9 cellular contexts compared by ENCODE assay signal in genomic region chr17:76480676-76481075, GRCh38. TPM values are rescaled to one million over a fixed set of nuclear protein-coding genes. Genes with fewer than 3 reads are reported as not detected.
A peak's percentile ranks its signal among the peaks of the same experiment; 100 is the strongest.
DNase-seq lines count a peak whose midpoint lies in the region; ATAC-seq and TF ChIP-seq lines count a peak whose summit lies in the region.
"Had no signal": no experiment of that assay in that cellular context is flagged by ENCODE, and none has a peak within 500 bp of the region (broad histone marks: within the 10 kb centered on the region; RNA-seq: fewer than 3 reads in every experiment).

No MANE protein-coding gene starts in this region.

- no peak for TF ChIP-seq RAD21 in IMR-90 (IDR thresholded peaks at IDR 0.05; ENCODE audit: low read length)

- H3K9me1 ChIP-seq in IMR-90 (ENCODE audit: insufficient read depth, low read length): peaks cover 2% of the 10 kb centered on the region; the same call in 1 of the 2 replicates

- in situ Hi-C loops in IMR-90 (cut with MboI; ENCODE audit: low sequenced_read_pairs): no loop called here

- BruUV-seq in IMR-90 (replicated peaks; lab: Mats Ljungman, UMichigan): no TSS peak

- H2BK20ac ChIP-seq in IMR-90 (ENCODE audit: low read depth, low read length): no peak overlapping the region

- no peak overlapping the region for H3K23ac ChIP-seq in IMR-90 (ENCODE audit: low read depth, low read length)

- no peak overlapping the region for H3K27ac ChIP-seq in IMR-90 (ENCODE audit: insufficient read depth, low read length)
- peak overlapping the region in 3 of 5 donors; percentile 52 to 79 (median 69) for H3K27ac ChIP-seq in adrenal gland
- H3K27ac ChIP-seq in ovary: peak overlapping the region; percentile 72 to 77

- H3K56ac ChIP-seq in IMR-90 (ENCODE audit: extremely low read depth, insufficient read depth, low read length): no peak overlapping the region

- DNase-seq in GM19238 (ENCODE audit: insufficient read length, low spot score) (peak; percentile 58), IMR-90 (no peak), adrenal gland (no peak), ovary (peak; percentile 55 to 75 (median 67)), left colon (no peak)
- no peak for DNase-seq in activated effector memory CD4-positive, alpha-beta T cell treated with Interleukin-2 at 50 U/mL for 16 hours
- DNase-seq in activated naive CD4-positive, alpha-beta T cell treated with Interleukin-2 at 50 U/mL for 16 hours: no peak
- DNase-seq: stimulated activated CD4-positive, alpha-beta T cell treated with anti-CD3 and anti-CD28 coated beads, Interleukin-4, amount 100 ng/mL, for 24 hours had no signal

- no peak for TF ChIP-seq CTCF in IMR-90 (conservative IDR thresholded peaks at IDR 0.05; ENCODE audit: low read depth, low read length)
- TF ChIP-seq CTCF in adrenal gland (IDR thresholded peaks at IDR 0.05): no peak
- TF ChIP-seq CTCF in ovary (IDR thresholded peaks at IDR 0.05): no peak

- no peak overlapping the region for H2BK120ac ChIP-seq in IMR-90 (ENCODE audit: low read depth, low read length)

- H3K4ac ChIP-seq in IMR-90 (ENCODE audit: low read depth, low read length): no peak overlapping the region

- no peak overlapping the region for H4K5ac ChIP-seq in IMR-90 (ENCODE audit: low read depth, low read length)

- H3K14ac ChIP-seq in IMR-90 (replicated peaks; ENCODE audit: low read depth, low read length): peak overlapping the region; percentile 22; the same call in 1 of the 2 replicates

- TF ChIP-seq POLR2A in IMR-90 (IDR thresholded peaks at IDR 0.05; ENCODE audit: low read depth, low read length) (no peak), adrenal gland (IDR thresholded peaks at IDR 0.05) (no peak), ovary (IDR thresholded peaks at IDR 0.05) (no peak)

- H2BK5ac ChIP-seq in IMR-90 (ENCODE audit: low read depth, low read length, poor library complexity, severe bottlenecking): no peak overlapping the region

- no peaks in the 10 kb centered on the region for H3K36me3 ChIP-seq in IMR-90 (ENCODE audit: control insufficient read depth, insufficient read depth, low read length)
- no peaks in the 10 kb centered on the region for H3K36me3 ChIP-seq in adrenal gland (replicated peaks in 1 of 2)
- no peaks in the 10 kb centered on the region for H3K36me3 ChIP-seq in ovary

- H2AK9ac ChIP-seq in IMR-90 (replicated peaks; ENCODE audit: low read depth, low read length, poor library complexity): no peak overlapping the region

- CTCF ChIA-PET in IMR-90 (lab: Yijun Ruan, JAX): interaction anchor here (0.6 kb wide), 1 partner anchor 203 kb away, joined by 4 read pairs; no protein-coding TSS in a partner anchor

- H2BK15ac ChIP-seq in IMR-90 (ENCODE audit: low read depth, low read length): no peak overlapping the region

- H3K4me3 ChIP-seq in IMR-90 (ENCODE audit: insufficient read depth, low read depth, low read length) (no peak overlapping the region), adrenal gland (no peak overlapping the region), ovary (no peak overlapping the region)

- H3K18ac ChIP-seq in IMR-90 (ENCODE audit: low read depth, low read length): no peak overlapping the region

- no peak overlapping the region for H3K9ac ChIP-seq in IMR-90 (ENCODE audit: low read depth, low read length)

- H3K4me2 ChIP-seq in IMR-90 (ENCODE audit: low read depth, low read length): no peak overlapping the region

- no peak overlapping the region for H2AK5ac ChIP-seq in IMR-90 (ENCODE audit: low read depth, low read length)

- H3K4me1 ChIP-seq in IMR-90 (ENCODE audit: control insufficient read depth, insufficient read depth, low read length) (peaks cover 4% of the 10 kb centered on the region), adrenal gland (replicated peaks in 1 of 2) (no peaks in the 10 kb centered on the region), ovary (ENCODE audit: insufficient read depth) (peaks cover 6% of the 10 kb centered on the region)

- H3K27me3 ChIP-seq in IMR-90 (ENCODE audit: control insufficient read depth, insufficient read depth, low read length) (no peaks in the 10 kb centered on the region), adrenal gland (no peaks in the 10 kb centered on the region), ovary (no peaks in the 10 kb centered on the region)

- no peak for TF ChIP-seq EP300 in ovary (IDR thresholded peaks at IDR 0.05)

- no peaks in the 10 kb centered on the region for H4K20me1 ChIP-seq in IMR-90 (ENCODE audit: insufficient read depth, low read length)

- intact Hi-C loops in IMR-90 (cut with micrococcal nuclease): no loop called here
- intact Hi-C loops in adrenal gland (cut with DNase I): no loop called here
- intact Hi-C loops in ovary (cut with DNase I): no loop called here
- intact Hi-C loops in left colon (cut with DNase I, micrococcal nuclease): no loop called here

- H3K9me3 ChIP-seq in IMR-90 (ENCODE audit: control insufficient read depth, insufficient read depth, low read length): no peaks in the 10 kb centered on the region
- H3K9me3 ChIP-seq in adrenal gland (replicated peaks in 1 of 3): no peaks in the 10 kb centered on the region
- H3K9me3 ChIP-seq in ovary: no peaks in the 10 kb centered on the region

- 0 out of 4 replicates have a peak overlapping the region, but pooled peaks of 1 of the 2 experiments have one; percentile 25 for H4K8ac ChIP-seq in IMR-90 (ENCODE audit: low read depth in 2 of 2, low read length in 2 of 2)

- dilution Hi-C loops in IMR-90 (cut with HindIII; ENCODE audit: low sequenced_read_pairs, unreplicated experiment): no loop called here

- no peaks in the 10 kb centered on the region for H3K79me1 ChIP-seq in IMR-90 (ENCODE audit: low read depth in 1 of 2, low read length in 2 of 2)

- H4K91ac ChIP-seq in IMR-90 (ENCODE audit: insufficient read depth, low read depth, low read length): no peak overlapping the region

- POLR2A ChIA-PET in IMR-90 (lab: Charles Lee; ENCODE audit: unreplicated experiment): no interaction called here

- H2AFZ ChIP-seq in IMR-90 (replicated peaks; ENCODE audit: low read length, poor library complexity): peak overlapping the region; percentile 68

- 51% methylated on average over 11 of the region's 14 CpGs; no CpG with 5 or more reads in 1 of the 2 experiments for WGBS in IMR-90 (ENCODE audit: extremely low coverage in 2 of 2, insufficient read length in 1 of 2), 2 experiments
- WGBS in adrenal gland, 4 donors: 44 to 52% (median 45%) methylated on average over 14 of the region's 14 CpGs
- WGBS in ovary, 3 donors: 14 to 23% (median 18%) methylated on average over 14 of the region's 14 CpGs

- ATAC-seq in IMR-90 (ENCODE audit: low read depth) (peak; percentile 25), GM19397 (IDR thresholded peaks at IDR 0.05; ENCODE audit: unreplicated experiment) (no peak), left colon (no peak)

TF ChIP-seq in IMR-90, 13 proteins besides CTCF, POLR2A, EP300 and RAD21 (continues in another document):
- TF ChIP-seq MAFK (IDR thresholded peaks at IDR 0.05; ENCODE audit: low read depth, low read length) (no peak), MXI1 (IDR thresholded peaks at IDR 0.05; ENCODE audit: borderline replicate concordance, low read depth, low read length) (no peak), MAZ (IDR thresholded peaks at IDR 0.05; ENCODE audit: borderline replicate concordance, low read depth, low read length) (no peak), CHD1 (IDR thresholded peaks at IDR 0.05; ENCODE audit: low read depth, low read length) (no peak)

RNA-seq across cellular contexts. Expression of gene AANAT, which starts 13.3 kb away (rescaled TPM):
- total RNA-seq in IMR-90 (2012; rRNA removed): not detected in 2 replicates
- polyA plus RNA-seq in IMR-90 (2012; rRNA removed): 0.19 and 0.21 TPM in 2 replicates
- 0.08 and 0.32 TPM in 2 replicates for polyA plus RNA-seq in IMR-90 (2012; cell fraction: cytosol; rRNA removed)
- polyA plus RNA-seq in IMR-90 (2012; cell fraction: nucleus; rRNA removed; ENCODE audit: low replicate concordance): 0.92 and 1.8 TPM in 2 replicates
- not detected for total RNA-seq in adrenal gland
- polyA plus RNA-seq in adrenal gland: under 1 TPM in 2 of 3 donors, not detected in 1; 0.30 to 0.40 TPM
- not detected for total RNA-seq in ovary
- polyA plus RNA-seq in ovary: not detected
- not detected for total RNA-seq in left colon

RNA-seq across cellular contexts. Expression of gene RHBDF2, which starts 20.5 kb away (rescaled TPM):
- 1.3 and 1.4 TPM in 2 replicates for total RNA-seq in IMR-90 (2012; rRNA removed)
- 8.3 and 10.0 TPM in 2 replicates for polyA plus RNA-seq in IMR-90 (2012; rRNA removed)
- 6.7 and 10.1 TPM in 2 replicates for polyA plus RNA-seq in IMR-90 (2012; cell fraction: cytosol; rRNA removed)
- polyA plus RNA-seq in IMR-90 (2012; cell fraction: nucleus; rRNA removed; ENCODE audit: low replicate concordance): 29.5 and 54.3 TPM in 2 replicates
- 100 to 1,000 TPM in 1 of 8 donors, 10 to 100 TPM in 7; 12.3 to 156 (median 43.8) TPM for total RNA-seq in adrenal gland
- polyA plus RNA-seq in adrenal gland: 10 to 100 TPM in 2 of 3 donors, 1 to 10 TPM in 1; 4.9 to 39.3 (median 19.1) TPM
- 10 to 100 TPM; 11.7 to 39.9 (median 26.1) TPM for total RNA-seq in ovary
- 1 to 10 TPM; 3.3 to 8.8 TPM for polyA plus RNA-seq in ovary
- 10 to 100 TPM; 11.6 to 12.8 TPM for total RNA-seq in left colon

RNA-seq across cellular contexts. Expression of gene UBE2O, which starts 27.7 kb away (rescaled TPM):
- total RNA-seq in IMR-90 (2012; rRNA removed) (17.6 and 20.0 TPM in 2 replicates), adrenal gland (10 to 100 TPM; 11.4 to 21.8 (median 17.9) TPM), ovary (10 to 100 TPM; 11.3 to 37.2 (median 29.0) TPM), left colon (10 to 100 TPM; 15.9 to 18.2 TPM)
- polyA plus RNA-seq in IMR-90 (2012; rRNA removed) (14.3 and 17.6 TPM in 2 replicates), adrenal gland (10 to 100 TPM in 2 of 3 donors, 1 to 10 TPM in 1; 9.8 to 21.3 (median 12.4) TPM), ovary (10 to 100 TPM in 1 of 2 donors, 1 to 10 TPM in 1; 8.3 to 15.4 TPM)
- polyA plus RNA-seq in IMR-90 (2012; cell fraction: cytosol; rRNA removed): 9.1 and 12.2 TPM in 2 replicates
- 43.5 and 62.5 TPM in 2 replicates for polyA plus RNA-seq in IMR-90 (2012; cell fraction: nucleus; rRNA removed; ENCODE audit: low replicate concordance)

RNA-seq across cellular contexts. Expression of gene CYGB, which starts 56.8 kb away (rescaled TPM):
- 1.3 and 1.7 TPM in 2 replicates for total RNA-seq in IMR-90 (2012; rRNA removed)
- 2.9 and 3.5 TPM in 2 replicates for polyA plus RNA-seq in IMR-90 (2012; rRNA removed)
- polyA plus RNA-seq in IMR-90 (2012; cell fraction: cytosol; rRNA removed): 3.6 and 4.3 TPM in 2 replicates
- 1.2 and 1.9 TPM in 2 replicates for polyA plus RNA-seq in IMR-90 (2012; cell fraction: nucleus; rRNA removed; ENCODE audit: low replicate concordance)
- total RNA-seq in adrenal gland: 10 to 100 TPM in 7 of 8 donors, 1 to 10 TPM in 1; 9.5 to 18.1 (median 14.3) TPM
- polyA plus RNA-seq in adrenal gland: 10 to 100 TPM in 2 of 3 donors, 1 to 10 TPM in 1; 7.8 to 38.3 (median 32.1) TPM
- 10 to 100 TPM in 2 of 7 donors, 1 to 10 TPM in 5; 3.9 to 35.7 (median 8.0) TPM for total RNA-seq in ovary
- polyA plus RNA-seq in ovary: 10 to 100 TPM; 14.6 to 18.2 TPM
- total RNA-seq in left colon: 10 to 100 TPM in 1 of 2 donors, 1 to 10 TPM in 1; 9.0 to 12.2 TPM

RNA-seq across cellular contexts. Expression of gene PRCD, which starts 59.2 kb away (rescaled TPM):
- under 0.01 TPM in 1 of 2 replicates, not detected in the other for total RNA-seq in IMR-90 (2012; rRNA removed)
- 0.32 TPM in 2 replicates for polyA plus RNA-seq in IMR-90 (2012; rRNA removed)
- polyA plus RNA-seq in IMR-90 (2012; cell fraction: cytosol; rRNA removed): 0.24 and 0.26 TPM in 2 replicates
- 1.4 and 3.8 TPM in 2 replicates for polyA plus RNA-seq in IMR-90 (2012; cell fraction: nucleus; rRNA removed; ENCODE audit: low replicate concordance)
- 1 to 10 TPM in 6 of 8 donors, not detected in 2; 1.5 to 5.7 (median 2.8) TPM for total RNA-seq in adrenal gland
- 10 to 100 TPM in 2 of 3 donors, 1 to 10 TPM in 1; 4.5 to 37.2 (median 14.3) TPM for polyA plus RNA-seq in adrenal gland
- total RNA-seq in ovary: 10 to 100 TPM in 1 of 7 donors, 1 to 10 TPM in 6; 2.3 to 12.2 (median 2.8) TPM
- 1 to 10 TPM; 1.5 to 7.0 TPM for polyA plus RNA-seq in ovary
- total RNA-seq in left colon: 1 to 10 TPM in 1 of 2 donors, under 1 TPM in 1; 0.92 to 2.3 TPM

Comparison
In these comparisons a context has a peak if more than half of its experiments do, and no peak if none do; other contexts are left out.
1. DNase-seq: peak in GM19238 (single experiment) and ovary (5 of 5); none in IMR-90 (single experiment), adrenal gland (0 of 7), activated effector memory CD4-positive, alpha-beta T cell treated with Interleukin-2 at 50 U/mL for 16 hours (single experiment), left colon (0 of 2) and activated naive CD4-positive, alpha-beta T cell treated with Interleukin-2 at 50 U/mL for 16 hours (single experiment).